ENCODE assay signal across 9 cellular contexts in the genomic region with DNA sequence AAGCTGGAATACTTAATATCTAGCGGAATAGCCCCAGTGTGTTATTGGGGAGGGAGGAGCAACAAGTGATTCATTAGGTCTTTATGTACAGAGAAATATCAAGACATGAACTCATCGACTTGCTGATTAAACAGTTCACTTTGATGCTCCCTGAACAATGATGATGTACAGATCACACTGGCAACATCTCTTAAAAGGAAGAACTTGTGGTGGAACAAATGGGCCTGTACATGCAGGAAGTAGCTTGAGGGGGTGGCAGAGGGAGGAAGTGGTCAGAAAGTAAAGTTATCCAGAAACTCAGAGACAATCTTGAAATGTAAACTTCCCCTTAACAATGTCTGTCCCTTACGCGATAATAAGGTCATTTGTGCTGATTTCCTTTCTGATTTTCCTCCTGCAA.
DNase-seq lines count a peak whose midpoint lies in the region; ATAC-seq lines count a peak whose summit lies in the region.
"Had no signal": no experiment of that assay in that cellular context is flagged by ENCODE, and none has a peak within 500 bp of the region (broad histone marks: within the 10 kb centered on the region; RNA-seq: fewer than 3 reads in every experiment).

No MANE protein-coding gene starts in this region.

- intact Hi-C loops in activated T-helper 1 cell treated with anti-CD3 and anti-CD28 coated beads, Interleukin-12 subunit alpha, Interleukin-12 subunit beta, Interleukin-2, Interleukin-4 antibody, amounts not matched to agents 30 ng/mL and 10 ng/mL and 1 ng/mL, durations not matched to agents 14 hours and 24 hours and 36 hours (cut with micrococcal nuclease): no loop called here
- intact Hi-C loops in left ventricle myocardium superior (cut with micrococcal nuclease): no loop called here

- H3K4me3 Mint-ChIP-seq in T-cell: peak overlapping the region in 1 of 3 donors; percentile 7
- no peak overlapping the region for H3K4me3 Mint-ChIP-seq in activated T-helper 1 cell treated with anti-CD3 and anti-CD28 coated beads, Interleukin-12 subunit alpha, Interleukin-12 subunit beta, Interleukin-2, Interleukin-4 antibody, amounts not matched to agents 30 ng/mL and 10 ng/mL and 1 ng/mL, durations not matched to agents 14 hours and 24 hours and 36 hours

- POLR2A ChIA-PET in T-cell (lab: Charles Lee): no interaction called here

- CTCF ChIA-PET in T-cell (lab: Charles Lee): no interaction called here

- ATAC-seq in HG03097 (IDR thresholded peaks at IDR 0.05; ENCODE audit: low FRiP score, unreplicated experiment) (peak; percentile 74), T-cell (replicated peaks in 1 of 4) (peak in 3 of 4 experiments; percentile 48 to 75 (median 70)), left ventricle myocardium superior (no peak)
- ATAC-seq: A549 had no signal

- no peaks in the 10 kb centered on the region for H3K9me3 Mint-ChIP-seq in T-cell
- H3K9me3 Mint-ChIP-seq in activated T-helper 1 cell treated with anti-CD3 and anti-CD28 coated beads, Interleukin-12 subunit alpha, Interleukin-12 subunit beta, Interleukin-2, Interleukin-4 antibody, amounts not matched to agents 30 ng/mL and 10 ng/mL and 1 ng/mL, durations not matched to agents 14 hours and 24 hours and 36 hours: no peaks in the 10 kb centered on the region

- DNase-seq in activated CD4-positive, alpha-beta T cell treated with anti-CD3 and anti-CD28 coated beads for 48 hours: peak; percentile 10
- DNase-seq in activated CD4-positive, alpha-beta T cell treated with anti-CD3 and anti-CD28 coated beads, Interleukin-2, amount 50 U/mL, for 48 hours: no peak
- DNase-seq in T-cell (peak in 3 of 34 experiments; percentile 1 to 8 (median 6)), pons (ENCODE audit: low spot score) (peak; percentile 66), left ventricle myocardium superior (no peak), ACHN (no peak)
- no peak for DNase-seq in activated T-helper 1 cell treated with anti-CD3 and anti-CD28 coated beads, Interleukin-12 subunit alpha, Interleukin-12 subunit beta, Interleukin-2, Interleukin-4 antibody, amounts not matched to agents 30 ng/mL and 10 ng/mL and 1 ng/mL, durations not matched to agents 14 hours and 24 hours and 36 hours (ENCODE audit: low spot score)

- no peak overlapping the region for H3K27ac Mint-ChIP-seq in T-cell
- no peak overlapping the region for H3K27ac Mint-ChIP-seq in activated T-helper 1 cell treated with anti-CD3 and anti-CD28 coated beads, Interleukin-12 subunit alpha, Interleukin-12 subunit beta, Interleukin-2, Interleukin-4 antibody, amounts not matched to agents 30 ng/mL and 10 ng/mL and 1 ng/mL, durations not matched to agents 14 hours and 24 hours and 36 hours

- in situ Hi-C loops in ACHN (cut with HindIII; ENCODE audit: low pct_ligation_motif_present, low pct_unique_long_range_greater_than_20kb, low sequenced_read_pairs): no loop called here

- peaks cover 10 to 17% (median 14%) of the 10 kb centered on the region in 3 donors for H3K4me1 Mint-ChIP-seq in T-cell
- H3K4me1 Mint-ChIP-seq in activated T-helper 1 cell treated with anti-CD3 and anti-CD28 coated beads, Interleukin-12 subunit alpha, Interleukin-12 subunit beta, Interleukin-2, Interleukin-4 antibody, amounts not matched to agents 30 ng/mL and 10 ng/mL and 1 ng/mL, durations not matched to agents 14 hours and 24 hours and 36 hours (ENCODE audit: low read depth): no peaks in the 10 kb centered on the region

- H3K27me3 Mint-ChIP-seq in T-cell: peaks cover 0 to 3% of the 10 kb centered on the region in 2 donors
- H3K27me3 Mint-ChIP-seq in activated T-helper 1 cell treated with anti-CD3 and anti-CD28 coated beads, Interleukin-12 subunit alpha, Interleukin-12 subunit beta, Interleukin-2, Interleukin-4 antibody, amounts not matched to agents 30 ng/mL and 10 ng/mL and 1 ng/mL, durations not matched to agents 14 hours and 24 hours and 36 hours (ENCODE audit: insufficient read depth): no peaks in the 10 kb centered on the region

- no peaks in the 10 kb centered on the region for H3K36me3 Mint-ChIP-seq in T-cell
- no peaks in the 10 kb centered on the region for H3K36me3 Mint-ChIP-seq in activated T-helper 1 cell treated with anti-CD3 and anti-CD28 coated beads, Interleukin-12 subunit alpha, Interleukin-12 subunit beta, Interleukin-2, Interleukin-4 antibody, amounts not matched to agents 30 ng/mL and 10 ng/mL and 1 ng/mL, durations not matched to agents 14 hours and 24 hours and 36 hours (ENCODE audit: low read depth)

Comparison
In these comparisons a context has a peak if more than half of its experiments do, and no peak if none do; other contexts are left out.
1. DNase-seq: peak in activated CD4-positive, alpha-beta T cell treated with anti-CD3 and anti-CD28 coated beads for 48 hours (single experiment) and pons (single experiment); none in activated CD4-positive, alpha-beta T cell treated with anti-CD3 and anti-CD28 coated beads, Interleukin-2, amount 50 U/mL, for 48 hours (0 of 2), activated T-helper 1 cell treated with anti-CD3 and anti-CD28 coated beads, Interleukin-12 subunit alpha, Interleukin-12 subunit beta, Interleukin-2, Interleukin-4 antibody, amounts not matched to agents 30 ng/mL and 10 ng/mL and 1 ng/mL, durations not matched to agents 14 hours and 24 hours and 36 hours (single experiment), left ventricle myocardium superior (single experiment) and ACHN (single experiment).